ENCODE assay signal across 8 cellular contexts in genomic region chr5:55534436-55535198, GRCh38. TPM values are rescaled to one million over a fixed set of nuclear protein-coding genes. Genes with fewer than 3 reads are reported as not detected.
A peak's percentile ranks its signal among the peaks of the same experiment; 100 is the strongest.
DNase-seq lines count a peak whose midpoint lies in the region; ATAC-seq and TF ChIP-seq lines count a peak whose summit lies in the region.

PLPP1 (minus strand) TSS chr5:55534964; CDS start chr5:55534629, 335 bp downstream.

- H3K9me3 ChIP-seq in OCI-LY3 (ENCODE audit: insufficient read depth, low read length) (no peaks in the 10 kb centered on the region), mononuclear cell (ENCODE audit: low read depth, low read length) (no peaks in the 10 kb centered on the region)

- no peaks in the 10 kb centered on the region for H3K36me3 ChIP-seq in OCI-LY3 (replicated peaks; ENCODE audit: low read depth, low read length)

- 0 out of 2 replicates have a peak, but pooled peaks cover 3% of the 10 kb centered on the region for H3K79me2 ChIP-seq in OCI-LY3 (ENCODE audit: low read length)

- H3K9ac ChIP-seq in OCI-LY3 (ENCODE audit: low read length), result peak within 1 kb of the TSS; percentile 67

- no peaks in the 10 kb centered on the region for H3K27me3 ChIP-seq in HL-60 (ENCODE audit: insufficient read depth, poor library complexity, severe bottlenecking)
- no peaks in the 10 kb centered on the region for H3K27me3 ChIP-seq in OCI-LY3 (ENCODE audit: low read depth, low read length)
- H3K27me3 ChIP-seq in mononuclear cell (ENCODE audit: insufficient read depth, low read length), result peaks cover 9% of the 10 kb centered on the region

- TF ChIP-seq CTCF in HL-60 (IDR thresholded peaks at IDR 0.05; ENCODE audit: insufficient read depth, low read length) (no peak), OCI-LY3 (IDR thresholded peaks at IDR 0.05; ENCODE audit: low read depth, low read length) (peak; percentile 7; the same call in 1 of the 2 replicates)

- H3K4me3 ChIP-seq in HL-60 (replicated peaks; ENCODE audit: insufficient read depth, low read length) (peak within 1 kb of the TSS; percentile 75), OCI-LY3 (ENCODE audit: low read length) (peak within 1 kb of the TSS; percentile 98), mononuclear cell (ENCODE audit: low read length) (peak within 1 kb of the TSS; percentile 67)

- H4K20me1 ChIP-seq in OCI-LY3 (ENCODE audit: insufficient read depth, low read length), result no peaks in the 10 kb centered on the region

- H3K27ac ChIP-seq in HL-60 (replicated peaks) (peak within 1 kb of the TSS; percentile 30), OCI-LY3 (ENCODE audit: low read length) (peak within 1 kb of the TSS; percentile 65)

- peak; percentile 54 for DNase-seq in COLO829 (ENCODE audit: low spot score)
- peak; percentile 24 to 39 for DNase-seq in HL-60 (ENCODE audit: low read depth in 1 of 2, low spot score in 1 of 2)
- peak; percentile 76 for DNase-seq in activated T-cell treated with anti-CD3 and anti-CD28 coated beads for 24 hours (ENCODE audit: low read depth)
- peak; percentile 85 for DNase-seq in epidermal melanocyte (ENCODE audit: insufficient read length, low spot score)
- DNase-seq in stimulated activated CD8-positive, alpha-beta memory T cell treated with anti-CD3 and anti-CD28 coated beads, Interleukin-4, amount 100 ng/mL, for 1 hour (ENCODE audit: low read depth in 2 of 2, low spot score in 1 of 2), result peak; percentile 60 to 62

- peak within 1 kb of the TSS; percentile 95 for H2AFZ ChIP-seq in OCI-LY3 (ENCODE audit: low read depth, low read length)

- H3K4me1 ChIP-seq in OCI-LY3 (ENCODE audit: low read length) (peaks cover 31% of the 10 kb centered on the region), mononuclear cell (ENCODE audit: insufficient read depth, low read length) (peaks cover 20% of the 10 kb centered on the region)

- peak; percentile 81 for ATAC-seq in GM19463 (IDR thresholded peaks at IDR 0.05; ENCODE audit: unreplicated experiment)

- H3K4me2 ChIP-seq in OCI-LY3 (ENCODE audit: low read length), result peak within 1 kb of the TSS; percentile 90

RNA-seq across cellular contexts. Expression of gene PLPP1, which starts in this region (rescaled TPM):
- 7.2 TPM for total RNA-seq in mononuclear cell

Comparison
In these comparisons a context has a peak if more than half of its experiments do, and no peak if none do; other contexts are left out.
1. Peak in every context shown above with its lines: DNase-seq, ATAC-seq, H3K4me3 ChIP-seq and H3K27ac ChIP-seq.
2. DNase-seq: peak in every context shown above with its lines; median percentile 85 in epidermal melanocyte; 76 in activated T-cell treated with anti-CD3 and anti-CD28 coated beads for 24 hours; 61 in stimulated activated CD8-positive, alpha-beta memory T cell treated with anti-CD3 and anti-CD28 coated beads, Interleukin-4, amount 100 ng/mL, for 1 hour; 54 in COLO829; 32 in HL-60.